ENCODE assay signal across 27 cellular contexts in the genomic region with DNA sequence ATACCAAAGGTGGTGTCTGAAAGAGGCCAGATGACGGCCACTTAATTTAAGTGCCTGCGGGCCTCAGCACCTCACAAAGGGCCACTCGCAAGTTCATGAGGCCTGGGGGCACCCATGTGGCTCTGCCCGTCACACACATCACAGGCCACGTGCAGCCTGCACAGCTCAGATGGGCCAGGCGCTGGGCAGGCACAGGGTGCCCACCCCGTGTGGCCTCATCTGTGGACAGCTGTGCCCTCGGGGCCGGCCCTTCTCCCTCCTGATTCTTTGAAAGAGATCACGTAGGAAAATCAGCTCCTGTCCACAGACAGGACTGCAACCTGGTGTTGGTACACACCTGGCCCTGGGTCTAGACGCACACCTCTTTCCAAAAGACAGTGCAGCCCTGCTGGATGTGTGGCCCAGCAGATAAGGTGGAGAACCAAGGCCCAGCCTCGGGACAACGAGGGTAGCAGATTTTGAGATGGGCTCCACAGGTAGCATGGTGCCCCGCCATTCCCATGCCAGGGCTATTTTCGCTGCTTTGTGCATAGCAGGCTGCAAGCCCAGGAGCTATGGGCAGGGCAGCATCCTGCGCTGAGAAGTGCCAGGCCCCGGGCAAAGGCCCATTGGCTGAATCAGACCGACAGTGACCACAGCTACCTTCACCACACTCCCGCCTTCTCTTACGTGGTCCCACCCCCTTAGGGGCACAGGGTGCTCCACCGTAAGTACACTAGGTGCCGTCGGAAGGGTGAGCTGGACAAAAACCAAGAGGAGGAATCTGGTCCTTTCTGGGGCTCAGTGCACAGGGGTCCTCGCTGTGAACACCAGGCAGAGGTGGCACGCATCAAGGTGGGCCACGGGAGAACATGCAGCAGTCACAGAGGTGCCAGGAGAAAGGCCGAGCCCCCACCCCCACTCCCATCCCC.
"Had no signal": no experiment of that assay in that cellular context is flagged by ENCODE, and none has a peak within 500 bp of the region (broad histone marks: within the 10 kb centered on the region; RNA-seq: fewer than 3 reads in every experiment).

No MANE protein-coding gene starts in this region.

- H3K9me3 Mint-ChIP-seq: naive B cell; naive thymus-derived CD8-positive, alpha-beta T cell; nephron progenitor cell; neural crest cell; stimulated activated effector memory CD8-positive, alpha-beta T cell treated with anti-CD3 and anti-CD28 coated beads, Interleukin-12 subunit alpha, Interleukin-12 subunit beta, amount 100 ng/mL, for 72 hours; stimulated activated naive CD8-positive, alpha-beta T cell treated with anti-CD3 and anti-CD28 coated beads, Interleukin-15, amount 100 ng/mL, for 72 hours; type B pancreatic cell had no signal

- H3K4me3 ChIP-seq: pancreas, prostate gland, right lobe of liver, sigmoid colon, suprapubic skin, testis, tibial artery, transverse colon, vagina had no signal

- H3K9me3 ChIP-seq: pancreas, prostate gland, right lobe of liver, sigmoid colon, suprapubic skin, testis, tibial artery, transverse colon, vagina had no signal

- H3K27me3 ChIP-seq: right lobe of liver, sigmoid colon, suprapubic skin, testis, tibial artery, transverse colon, vagina had no signal

- H3K36me3 Mint-ChIP-seq: naive B cell; naive thymus-derived CD8-positive, alpha-beta T cell; stimulated activated effector memory CD8-positive, alpha-beta T cell treated with anti-CD3 and anti-CD28 coated beads, Interleukin-12 subunit alpha, Interleukin-12 subunit beta, amount 100 ng/mL, for 72 hours had no signal

- H3K27ac ChIP-seq: pancreas, prostate gland, right lobe of liver, sigmoid colon, suprapubic skin, testis, tibial artery, transverse colon, vagina had no signal

- H3K27ac Mint-ChIP-seq: naive B cell; naive thymus-derived CD8-positive, alpha-beta T cell; stimulated activated effector memory CD8-positive, alpha-beta T cell treated with anti-CD3 and anti-CD28 coated beads, Interleukin-12 subunit alpha, Interleukin-12 subunit beta, amount 100 ng/mL, for 72 hours; stimulated activated naive CD8-positive, alpha-beta T cell treated with anti-CD3 and anti-CD28 coated beads, Interleukin-15, amount 100 ng/mL, for 72 hours; type B pancreatic cell had no signal

- H3K4me1 ChIP-seq: pancreas, prostate gland, right lobe of liver, sigmoid colon, testis, tibial artery, transverse colon, vagina had no signal

- H3K4me3 Mint-ChIP-seq: naive B cell; naive thymus-derived CD8-positive, alpha-beta T cell; nephron progenitor cell; neural crest cell; stimulated activated effector memory CD8-positive, alpha-beta T cell treated with anti-CD3 and anti-CD28 coated beads, Interleukin-12 subunit alpha, Interleukin-12 subunit beta, amount 100 ng/mL, for 72 hours; stimulated activated naive CD8-positive, alpha-beta T cell treated with anti-CD3 and anti-CD28 coated beads, Interleukin-15, amount 100 ng/mL, for 72 hours; type B pancreatic cell had no signal

- ATAC-seq: naive thymus-derived CD8-positive, alpha-beta T cell; pancreas; right cardiac atrium; stimulated activated effector memory CD8-positive, alpha-beta T cell treated with anti-CD3 and anti-CD28 coated beads, Interleukin-12 subunit alpha, Interleukin-12 subunit beta, amount 100 ng/mL, for 72 hours; stimulated activated naive CD8-positive, alpha-beta T cell treated with anti-CD3 and anti-CD28 coated beads, Interleukin-15, amount 100 ng/mL, for 72 hours; stimulated activated naive CD8-positive, alpha-beta T cell treated with anti-CD3 and anti-CD28 coated beads, Interleukin-15, Interleukin-2, amounts not matched to agents 100 U/mL and 50 U/mL, for 24 hours had no signal

- H3K36me3 ChIP-seq: pancreas, prostate gland, right lobe of liver, sigmoid colon, transverse colon, vagina had no signal

- H3K27me3 Mint-ChIP-seq: naive thymus-derived CD8-positive, alpha-beta T cell; stimulated activated naive CD8-positive, alpha-beta T cell treated with anti-CD3 and anti-CD28 coated beads, Interleukin-15, amount 100 ng/mL, for 72 hours had no signal

- DNase-seq: naive B cell; naive thymus-derived CD8-positive, alpha-beta T cell; nephron progenitor cell; occipital lobe; retina; right cardiac atrium; right lobe of liver; sigmoid colon; small intestine; stimulated activated CD4-positive, alpha-beta T cell treated with anti-CD3 and anti-CD28 coated beads, Interleukin-15, amount 100 ng/mL, for 24 hours; stimulated activated CD4-positive, alpha-beta T cell treated with anti-CD3 and anti-CD28 coated beads, Interleukin-2, amount 100 ng/mL, for 24 hours; stimulated activated CD4-positive, alpha-beta T cell treated with anti-CD3 and anti-CD28 coated beads, Interleukin-2, amount 100 ng/mL, for 48 hours; stimulated activated CD4-positive, alpha-beta T cell treated with anti-CD3 and anti-CD28 coated beads, Interleukin-4, amount 100 ng/mL, for 24 hours; stimulated activated naive CD4-positive, alpha-beta T cell; stimulated activated naive CD8-positive, alpha-beta T cell treated with anti-CD3 and anti-CD28 coated beads, Interleukin-15, amount 100 ng/mL, for 72 hours; stimulated activated naive CD8-positive, alpha-beta T cell treated with anti-CD3 and anti-CD28 coated beads, Interleukin-15, Interleukin-2, amounts not matched to agents 100 U/mL and 50 U/mL, for 24 hours; substantia nigra; testis; tibial artery; transverse colon had no signal

- H3K4me1 Mint-ChIP-seq: naive B cell; naive thymus-derived CD8-positive, alpha-beta T cell; stimulated activated effector memory CD8-positive, alpha-beta T cell treated with anti-CD3 and anti-CD28 coated beads, Interleukin-12 subunit alpha, Interleukin-12 subunit beta, amount 100 ng/mL, for 72 hours; stimulated activated naive CD8-positive, alpha-beta T cell treated with anti-CD3 and anti-CD28 coated beads, Interleukin-15, amount 100 ng/mL, for 72 hours had no signal
